In genomic region chr7:158570449-158571170, GRCh38 we compare ENCODE assay signal across 16 cellular contexts. TPM values are rescaled to one million over a fixed set of nuclear protein-coding genes. Genes with fewer than 3 reads are reported as not detected.
DNase-seq lines count a peak whose midpoint lies in the region; ATAC-seq and TF ChIP-seq lines count a peak whose summit lies in the region.
"Had no signal": no experiment of that assay in that cellular context is flagged by ENCODE, and none has a peak within 500 bp of the region (broad histone marks: within the 10 kb centered on the region; RNA-seq: fewer than 3 reads in every experiment).

No MANE protein-coding gene starts in this region.

- H2BK12ac ChIP-seq in neuronal stem cell (ENCODE audit: low read length): no peak overlapping the region

- H3K79me1 ChIP-seq in neuronal stem cell (ENCODE audit: low read depth, low read length): no peaks in the 10 kb centered on the region

- H3K27me3 ChIP-seq in H7 (ENCODE audit: control insufficient read depth, insufficient read depth, low read length) (no peaks in the 10 kb centered on the region; the same call in 1 of the 2 replicates), neuronal stem cell (ENCODE audit: control insufficient read depth in 3 of 3, insufficient read depth in 3 of 3, low read depth in 1 of 3, low read length in 3 of 3) (peaks cover under 1 to 18% (median 4%) of the 10 kb centered on the region in 3 experiments), testis (no peaks in the 10 kb centered on the region)
- H3K27me3 ChIP-seq: BE2C had no signal

- H3K4me3 Mint-ChIP-seq in WTC11: peak overlapping the region; percentile 53
- H3K4me3 Mint-ChIP-seq: CD4-positive, alpha-beta T cell; HFFc6 had no signal

- no peak overlapping the region for H2BK5ac ChIP-seq in neuronal stem cell (ENCODE audit: low read length)

- no peak overlapping the region for H3K23ac ChIP-seq in neuronal stem cell (ENCODE audit: low read depth, low read length, poor library complexity)

- no peak overlapping the region for H4K8ac ChIP-seq in neuronal stem cell (ENCODE audit: low read depth, low read length)

- H3K27ac Mint-ChIP-seq in WTC11: no peak overlapping the region
- H3K27ac Mint-ChIP-seq: CD4-positive, alpha-beta T cell; HFFc6 had no signal

- H3K36me3 Mint-ChIP-seq in WTC11: no peaks in the 10 kb centered on the region

- H3K9me3 ChIP-seq in neuronal stem cell (replicated peaks in 1 of 2; ENCODE audit: control insufficient read depth in 2 of 2, insufficient read depth in 1 of 2, low read depth in 1 of 2, low read length in 2 of 2): peaks cover 0 to 2% of the 10 kb centered on the region in 2 donors
- H3K9me3 ChIP-seq in testis: no peaks in the 10 kb centered on the region
- H3K9me3 ChIP-seq: BE2C, Caco-2 had no signal

- peak overlapping the region; percentile 15 for H2AK5ac ChIP-seq in neuronal stem cell (ENCODE audit: low read depth, low read length)

- H3K36me3 ChIP-seq in H7 (replicated peaks; ENCODE audit: control insufficient read depth, insufficient read depth, low read length): no peaks in the 10 kb centered on the region
- H3K36me3 ChIP-seq in neuronal stem cell (replicated peaks in 1 of 2; ENCODE audit: control insufficient read depth in 2 of 2, insufficient read depth in 2 of 2, low read length in 2 of 2): no peaks in the 10 kb centered on the region
- H3K36me3 ChIP-seq in testis (ENCODE audit: low read depth, missing control alignments): no peaks in the 10 kb centered on the region
- H3K36me3 ChIP-seq: BE2C had no signal

- TF ChIP-seq CTCF in WTC11 (IDR thresholded peaks at IDR 0.05) (no peak), testis (IDR thresholded peaks at IDR 0.05) (no peak)

- H3K27ac ChIP-seq in neuronal stem cell (replicated peaks; ENCODE audit: low read length) (no peak overlapping the region), testis (no peak overlapping the region)
- H3K27ac ChIP-seq: C4-2B, KMS-11 had no signal

- no peak overlapping the region for H3K18ac ChIP-seq in neuronal stem cell (ENCODE audit: low read length)

- CTCF ChIA-PET in WTC11 (lab: Charles Lee): interaction anchor here (0.6 kb wide), 1 partner anchor 280 kb away, joined by 3 read pairs; no protein-coding TSS in a partner anchor

- H3K4me1 Mint-ChIP-seq in WTC11: peaks cover 24% of the 10 kb centered on the region

- H3K4me3 ChIP-seq in H7 (ENCODE audit: insufficient read depth, low read depth, low read length) (no peak overlapping the region), neuronal stem cell (ENCODE audit: low read length in 2 of 2) (peak overlapping the region in 1 of 2 donors; percentile 68), testis (peak overlapping the region; percentile 49 to 55)

- no peak for TF ChIP-seq POLR2A in testis (IDR thresholded peaks at IDR 0.05)

- intact Hi-C loops in testis (cut with DNase I; ENCODE audit: low total_unique reads): no loop called here

- peaks cover 47% of the 10 kb centered on the region for H3K27me3 Mint-ChIP-seq in WTC11 (ENCODE audit: low read depth)

- H4K91ac ChIP-seq in neuronal stem cell (ENCODE audit: low read depth, low read length, poor library complexity): no peak overlapping the region

- ATAC-seq in WTC11 (no peak), GM18907 (IDR thresholded peaks at IDR 0.05; ENCODE audit: unreplicated experiment) (no peak)
- ATAC-seq: HCT116 had no signal

- no peak overlapping the region for H3K14ac ChIP-seq in neuronal stem cell (ENCODE audit: low read length)

- no peak overlapping the region for H2BK120ac ChIP-seq in neuronal stem cell (ENCODE audit: low read depth, low read length)

- H3K4me1 ChIP-seq in neuronal stem cell (ENCODE audit: control insufficient read depth in 2 of 2, insufficient read depth in 1 of 2, low read depth in 1 of 2, low read length in 2 of 2) (no peaks in the 10 kb centered on the region), testis (no peaks in the 10 kb centered on the region)
- H3K4me1 ChIP-seq: BE2C, Caco-2 had no signal

- no peak overlapping the region for H3K9ac ChIP-seq in neuronal stem cell (ENCODE audit: low read depth, low read length, poor library complexity)
- H3K9ac ChIP-seq: KMS-11 had no signal

- no peak overlapping the region for H3K4me2 ChIP-seq in neuronal stem cell (ENCODE audit: insufficient read depth, low read length, poor library complexity, severe bottlenecking)
- H3K4me2 ChIP-seq: KMS-11 had no signal

- H3K9me3 Mint-ChIP-seq in WTC11: no peaks in the 10 kb centered on the region
- H3K9me3 Mint-ChIP-seq: CD4-positive, alpha-beta T cell had no signal

- H2AFZ ChIP-seq in neuronal stem cell (ENCODE audit: low read length): no peak overlapping the region

- H3K4ac ChIP-seq in neuronal stem cell (ENCODE audit: low read length): no peak overlapping the region

- POLR2A ChIA-PET in WTC11 (lab: Charles Lee): no interaction called here

- no CpG with 5 or more reads among the region's 44 CpGs for WGBS in neuronal stem cell (ENCODE audit: extremely low coverage in 2 of 2, insufficient read length in 2 of 2, insufficient replicate concordance in 1 of 2), 2 donors
- 55 to 70% methylated on average over 34 to 44 of the region's 44 CpGs for WGBS in testis, 2 donors

- no peak overlapping the region for H2BK15ac ChIP-seq in neuronal stem cell (ENCODE audit: low read length)

- DNase-seq in H7: peak; percentile 70
- DNase-seq in WTC11 (ENCODE audit: low spot score): no peak
- no peak for DNase-seq in neuronal stem cell (ENCODE audit: low spot score)
- no peak for DNase-seq in testis
- no peak for DNase-seq in T-helper 2 cell
- DNase-seq in activated CD8-positive, alpha-beta memory T cell treated with anti-CD3 and anti-CD28 coated beads for 24 hours: no peak
- DNase-seq: ACHN; BE2C; Caco-2; CD4-positive, alpha-beta T cell; GDM1; HFFc6 had no signal

TF ChIP-seq in WTC11, 78 proteins besides CTCF, POLR2A, EP300 and RAD21:
- TF ChIP-seq STAT6 (CRISPR knock-in tag; conservative IDR thresholded peaks at IDR 0.05; ENCODE audit: low read depth) (no peak), EMX1 (CRISPR knock-in tag; IDR thresholded peaks at IDR 0.05) (no peak), OVOL2 (CRISPR knock-in tag; IDR thresholded peaks at IDR 0.05; ENCODE audit: borderline replicate concordance) (no peak), CREB1 (CRISPR knock-in tag; IDR thresholded peaks at IDR 0.05) (no peak)

RNA-seq across cellular contexts. Expression of gene PTPRN2, which starts 17.0 kb away (rescaled TPM):
- 0.70 and 0.80 TPM in 2 replicates for total RNA-seq in H7 (2014; rRNA removed; shearing (Covaris generic))
- total RNA-seq in WTC11 (2021): 2.6 to 4.7 TPM (median 3.9 TPM) in 3 replicates
- polyA plus RNA-seq in neuronal stem cell (2013, experiment 1 of 2): 19.0 TPM
- polyA plus RNA-seq in neuronal stem cell (2013, experiment 2 of 2): 20.3 TPM
- total RNA-seq in testis: 10 to 100 TPM in 1 of 2 donors, 1 to 10 TPM in 1; 9.8 to 10.8 TPM
- 9.3 TPM for polyA plus RNA-seq in testis (ENCODE audit: insufficient read depth, low read depth, low replicate concordance)
